2 cellular contexts compared by ENCODE assay signal in the genomic region with DNA sequence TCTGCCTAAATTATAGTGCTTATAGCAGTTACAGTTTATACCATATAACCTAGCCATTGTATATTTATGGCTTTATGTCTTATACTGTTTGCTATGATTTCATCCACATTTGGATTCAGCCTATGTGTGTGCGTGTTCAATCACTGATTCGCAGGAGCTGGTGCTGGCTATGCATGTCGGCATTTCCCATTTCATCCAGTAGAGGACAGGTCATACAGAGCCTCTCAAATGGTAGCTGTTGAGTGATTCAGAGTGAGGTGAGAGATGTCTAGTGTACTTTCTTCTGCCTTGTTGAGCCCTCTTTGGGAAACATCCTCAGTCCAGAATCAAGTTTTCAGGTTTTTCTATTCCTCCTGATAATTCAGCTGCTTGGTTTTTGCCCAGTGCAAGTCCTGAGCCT.
TF ChIP-seq lines count a peak whose summit lies in the region.

No MANE protein-coding gene starts in this region.

TF ChIP-seq in IMR-90, 13 proteins besides CTCF, POLR2A, EP300 and RAD21:
- TF ChIP-seq FOS (IDR thresholded peaks at IDR 0.05; ENCODE audit: low read depth, low read length), result no peak
- TF ChIP-seq NFE2L2 (IDR thresholded peaks at IDR 0.05; ENCODE audit: low read depth, low read length), result no peak
- TF ChIP-seq MAZ (IDR thresholded peaks at IDR 0.05; ENCODE audit: borderline replicate concordance, low read depth, low read length), result no peak
- no peak for TF ChIP-seq MAFK (IDR thresholded peaks at IDR 0.05; ENCODE audit: low read depth, low read length)
- no peak for TF ChIP-seq CEBPB (IDR thresholded peaks at IDR 0.05; ENCODE audit: low read depth, low read length)
- no peak for TF ChIP-seq SMC3 (IDR thresholded peaks at IDR 0.05; ENCODE audit: low read depth, low read length)
- TF ChIP-seq RFX5 (IDR thresholded peaks at IDR 0.05; ENCODE audit: low read depth, low read length), result no peak
- TF ChIP-seq RCOR1 (IDR thresholded peaks at IDR 0.05; ENCODE audit: insufficient replicate concordance, low read length), result no peak
- no peak for TF ChIP-seq BHLHE40 (IDR thresholded peaks at IDR 0.05; ENCODE audit: low read depth, low read length)
- no peak for TF ChIP-seq USF2 (IDR thresholded peaks at IDR 0.05; ENCODE audit: low read depth, low read length)
- TF ChIP-seq MXI1 (IDR thresholded peaks at IDR 0.05; ENCODE audit: borderline replicate concordance, low read depth, low read length), result no peak
- no peak for TF ChIP-seq CHD1 (IDR thresholded peaks at IDR 0.05; ENCODE audit: low read depth, low read length)

TF ChIP-seq in liver, 16 proteins besides CTCF, POLR2A, EP300 and RAD21 (continued from another document):
- TF ChIP-seq SP1 (IDR thresholded peaks at IDR 0.05), result no peak
- TF ChIP-seq, protein P1, sequence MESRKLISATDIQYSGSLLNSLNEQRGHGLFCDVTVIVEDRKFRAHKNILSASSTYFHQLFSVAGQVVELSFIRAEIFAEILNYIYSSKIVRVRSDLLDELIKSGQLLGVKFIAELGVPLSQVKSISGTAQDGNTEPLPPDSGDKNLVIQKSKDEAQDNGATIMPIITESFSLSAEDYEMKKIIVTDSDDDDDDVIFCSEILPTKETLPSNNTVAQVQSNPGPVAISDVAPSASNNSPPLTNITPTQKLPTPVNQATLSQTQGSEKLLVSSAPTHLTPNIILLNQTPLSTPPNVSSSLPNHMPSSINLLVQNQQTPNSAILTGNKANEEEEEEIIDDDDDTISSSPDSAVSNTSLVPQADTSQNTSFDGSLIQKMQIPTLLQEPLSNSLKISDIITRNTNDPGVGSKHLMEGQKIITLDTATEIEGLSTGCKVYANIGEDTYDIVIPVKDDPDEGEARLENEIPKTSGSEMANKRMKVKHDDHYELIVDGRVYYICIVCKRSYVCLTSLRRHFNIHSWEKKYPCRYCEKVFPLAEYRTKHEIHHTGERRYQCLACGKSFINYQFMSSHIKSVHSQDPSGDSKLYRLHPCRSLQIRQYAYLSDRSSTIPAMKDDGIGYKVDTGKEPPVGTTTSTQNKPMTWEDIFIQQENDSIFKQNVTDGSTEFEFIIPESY (IDR thresholded peaks at IDR 0.05), result no peak
- TF ChIP-seq RXRA (IDR thresholded peaks at IDR 0.05), result no peak
- TF ChIP-seq ATF3 (IDR thresholded peaks at IDR 0.05), result no peak
- TF ChIP-seq, protein P2, sequence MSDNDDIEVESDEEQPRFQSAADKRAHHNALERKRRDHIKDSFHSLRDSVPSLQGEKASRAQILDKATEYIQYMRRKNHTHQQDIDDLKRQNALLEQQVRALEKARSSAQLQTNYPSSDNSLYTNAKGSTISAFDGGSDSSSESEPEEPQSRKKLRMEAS (IDR thresholded peaks at IDR 0.05), result no peak
